Comparison of ENCODE assay signal across 22 cellular contexts in the genomic region with DNA sequence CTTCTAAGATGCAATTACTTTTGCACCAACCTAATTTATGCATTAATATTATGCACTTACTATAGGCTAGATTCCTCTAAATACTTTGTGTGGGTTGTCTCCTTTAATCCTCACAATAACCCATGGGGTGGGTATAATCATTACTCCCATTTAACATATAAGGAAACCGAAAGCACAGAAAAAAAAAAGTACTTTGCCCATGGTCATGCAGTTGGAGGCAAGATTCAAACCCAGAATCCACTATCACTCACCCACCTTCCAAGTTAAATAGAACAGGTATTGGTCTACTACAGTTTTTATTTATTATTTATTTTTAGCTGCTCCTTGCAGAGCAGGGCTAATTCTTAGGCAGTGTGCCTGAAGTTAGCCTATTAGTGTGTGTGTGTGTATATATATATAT.
"Had no signal": no experiment of that assay in that cellular context is flagged by ENCODE, and none has a peak within 500 bp of the region (broad histone marks: within the 10 kb centered on the region; RNA-seq: fewer than 3 reads in every experiment).

No MANE protein-coding gene starts in this region.

- H3K4me1 Mint-ChIP-seq: stimulated activated memory B cell treated with anti-CD40 and anti-IgM and Interleukin-4, amounts not matched to agents 10 μg/mL and 1 μg/mL and 100 μg/mL, for 72 hours had no signal

- DNase-seq: stimulated activated CD4-positive, alpha-beta T cell treated with anti-CD3 and anti-CD28 coated beads, Interleukin-1b, Interleukin-23, amount 100 ng/mL, for 48 hours; stimulated activated CD4-positive, alpha-beta T cell treated with anti-CD3 and anti-CD28 coated beads, Interleukin-2, amount 100 ng/mL, for 24 hours; stimulated activated CD4-positive, alpha-beta T cell treated with anti-CD3 and anti-CD28 coated beads, Interleukin-2, amount 100 ng/mL, for 48 hours; stimulated activated CD4-positive, alpha-beta T cell treated with anti-CD3 and anti-CD28 coated beads, Interleukin-4, amount 100 ng/mL, for 1 hour; stimulated activated CD4-positive, alpha-beta T cell treated with anti-CD3 and anti-CD28 coated beads, Interleukin-4, amount 100 ng/mL, for 24 hours; stimulated activated CD4-positive, alpha-beta T cell treated with anti-CD3 and anti-CD28 coated beads, Interleukin-4, amount 100 ng/mL, for 4 hours; stimulated activated CD8-positive, alpha-beta memory T cell treated with anti-CD3 and anti-CD28 coated beads, Interleukin-4, amount 100 ng/mL, for 48 hours; stimulated activated naive B cell treated with anti-CD40 and anti-IgM and Interleukin-4, amounts not matched to agents 10 μg/mL and 1 μg/mL and 100 μg/mL, for 72 hours; stimulated activated naive CD4-positive, alpha-beta T cell; stimulated activated naive CD4-positive, alpha-beta T cell treated with Interleukin-2 at 50 U/mL for 16 hours; stomach; substantia nigra; testis; thyroid gland; transverse colon; trophoblast cell; upper lobe of left lung; upper lobe of right lung; uterus had no signal

- H3K4me3 Mint-ChIP-seq: stimulated activated memory B cell treated with anti-CD40 and anti-IgM and Interleukin-4, amounts not matched to agents 10 μg/mL and 1 μg/mL and 100 μg/mL, for 72 hours; stimulated activated naive B cell treated with anti-CD40 and anti-IgM and Interleukin-4, amounts not matched to agents 10 μg/mL and 1 μg/mL and 100 μg/mL, for 72 hours; stimulated activated naive CD8-positive, alpha-beta T cell treated with anti-CD3 and anti-CD28 coated beads, Interleukin-15, Interleukin-2, amounts not matched to agents 100 ng/mL and 50 ng/mL, for 24 hours; type B pancreatic cell had no signal

- ATAC-seq: stimulated activated memory B cell treated with anti-CD40 and anti-IgM and Interleukin-4, amounts not matched to agents 10 μg/mL and 1 μg/mL and 100 μg/mL, for 72 hours; stimulated activated naive B cell treated with anti-CD40 and anti-IgM and Interleukin-4, amounts not matched to agents 10 μg/mL and 1 μg/mL and 100 μg/mL, for 72 hours had no signal

- H3K9me3 Mint-ChIP-seq: stimulated activated memory B cell treated with anti-CD40 and anti-IgM and Interleukin-4, amounts not matched to agents 10 μg/mL and 1 μg/mL and 100 μg/mL, for 72 hours; stimulated activated naive B cell treated with anti-CD40 and anti-IgM and Interleukin-4, amounts not matched to agents 10 μg/mL and 1 μg/mL and 100 μg/mL, for 72 hours; stimulated activated naive CD8-positive, alpha-beta T cell treated with anti-CD3 and anti-CD28 coated beads, Interleukin-15, Interleukin-2, amounts not matched to agents 100 ng/mL and 50 ng/mL, for 24 hours; type B pancreatic cell had no signal

- H3K27ac Mint-ChIP-seq: stimulated activated memory B cell treated with anti-CD40 and anti-IgM and Interleukin-4, amounts not matched to agents 10 μg/mL and 1 μg/mL and 100 μg/mL, for 72 hours; stimulated activated naive B cell treated with anti-CD40 and anti-IgM and Interleukin-4, amounts not matched to agents 10 μg/mL and 1 μg/mL and 100 μg/mL, for 72 hours; stimulated activated naive CD8-positive, alpha-beta T cell treated with anti-CD3 and anti-CD28 coated beads, Interleukin-15, Interleukin-2, amounts not matched to agents 100 ng/mL and 50 ng/mL, for 24 hours; type B pancreatic cell had no signal

- H3K36me3 Mint-ChIP-seq: stimulated activated memory B cell treated with anti-CD40 and anti-IgM and Interleukin-4, amounts not matched to agents 10 μg/mL and 1 μg/mL and 100 μg/mL, for 72 hours; stimulated activated naive B cell treated with anti-CD40 and anti-IgM and Interleukin-4, amounts not matched to agents 10 μg/mL and 1 μg/mL and 100 μg/mL, for 72 hours; type B pancreatic cell had no signal
